In the genomic region with DNA sequence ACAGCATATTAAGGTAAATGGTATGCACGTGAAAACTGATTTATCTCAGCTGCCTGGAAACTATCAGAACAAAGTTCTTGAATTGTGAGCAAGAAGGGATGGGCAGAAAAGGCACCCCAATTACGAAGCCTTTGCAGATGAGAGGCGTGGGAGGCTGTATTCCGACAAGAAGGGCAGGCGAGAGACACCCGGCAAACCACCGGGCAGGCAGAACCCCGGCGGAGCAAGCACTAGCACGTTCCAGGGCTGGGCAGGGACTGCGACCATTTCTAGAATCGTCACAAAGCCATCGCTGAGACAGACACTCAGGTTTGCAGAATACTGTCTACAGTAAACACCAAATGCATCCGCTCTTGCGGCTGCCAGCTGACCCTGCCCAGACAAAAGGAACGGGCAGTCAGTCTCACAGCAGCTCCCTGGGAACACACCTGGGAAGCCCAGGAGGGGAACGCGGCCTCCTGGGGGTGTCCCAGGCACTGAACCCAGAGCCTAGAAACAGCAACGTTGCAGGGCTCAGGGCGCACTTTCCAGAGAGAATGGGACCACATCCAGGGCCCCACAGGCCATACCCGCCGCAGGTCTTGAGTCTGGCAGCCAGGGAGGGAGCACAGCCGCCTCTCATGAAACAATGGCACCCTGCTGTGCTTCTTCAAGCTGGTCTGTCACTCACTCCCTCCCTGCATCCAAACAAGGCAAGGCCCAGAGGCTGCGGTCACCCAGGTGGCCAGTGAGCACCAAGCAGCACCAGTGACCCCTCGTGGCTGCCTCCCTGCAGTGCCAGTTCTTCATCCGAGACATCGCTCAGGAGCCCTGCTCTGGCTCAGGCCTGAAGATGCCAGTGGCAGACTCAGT, we compare ENCODE assay signal across 11 cellular contexts.
DNase-seq lines count a peak whose midpoint lies in the region; ATAC-seq, FAIRE-seq and TF ChIP-seq lines count a peak whose summit lies in the region.
"Had no signal": no experiment of that assay in that cellular context is flagged by ENCODE, and none has a peak within 500 bp of the region (broad histone marks: within the 10 kb centered on the region; RNA-seq: fewer than 3 reads in every experiment).

No MANE protein-coding gene starts in this region.

- no peak for FAIRE-seq in H54 (lab: Jason Lieb, UNC)

- TF ChIP-seq RAD21 in liver (IDR thresholded peaks at IDR 0.05), result peak; percentile 76 to 90

- H3K9me3 ChIP-seq in adrenal gland (replicated peaks in 1 of 3) (no peaks in the 10 kb centered on the region), liver (ENCODE audit: control insufficient read depth in 4 of 4, low read length in 3 of 4) (no peaks in the 10 kb centered on the region)
- H3K9me3 ChIP-seq: thoracic aorta had no signal

- H3K4me3 ChIP-seq in adrenal gland, result no peak overlapping the region
- H3K4me3 ChIP-seq in liver (ENCODE audit: low read depth in 1 of 3, low read length in 3 of 3), result no peak overlapping the region
- H3K4me3 ChIP-seq: BLaER1, thoracic aorta had no signal

- no peak overlapping the region for H3K9ac ChIP-seq in liver (ENCODE audit: low read depth in 1 of 2, low read length in 2 of 2)
- H3K9ac ChIP-seq: BLaER1 had no signal

- peak; percentile 90 for TF ChIP-seq CTCF in C4-2B (conservative IDR thresholded peaks at IDR 0.05)
- TF ChIP-seq CTCF in adrenal gland (IDR thresholded peaks at IDR 0.05), result peak in 4 of 6 experiments; percentile 22 to 43 (median 41)
- TF ChIP-seq CTCF in liver (IDR thresholded peaks at IDR 0.05; ENCODE audit: low read depth, low read length, missing input control), result peak; percentile 59

- H3K27ac ChIP-seq in C4-2B (no peak overlapping the region), adrenal gland (no peak overlapping the region), liver (ENCODE audit: low read depth in 1 of 2, low read length in 2 of 2) (no peak overlapping the region)
- H3K27ac ChIP-seq: BLaER1, thoracic aorta had no signal

- H3K4me1 ChIP-seq in adrenal gland (replicated peaks in 1 of 2), result no peaks in the 10 kb centered on the region
- no peaks in the 10 kb centered on the region for H3K4me1 ChIP-seq in liver (ENCODE audit: control insufficient read depth in 4 of 4, insufficient read depth in 4 of 4, low read length in 3 of 4)

- H3K36me3 ChIP-seq in adrenal gland (replicated peaks in 1 of 2) (no peaks in the 10 kb centered on the region), liver (ENCODE audit: control insufficient read depth in 4 of 4, insufficient read depth in 3 of 4, low read depth in 1 of 4, low read length in 3 of 4) (no peaks in the 10 kb centered on the region)
- H3K36me3 ChIP-seq: BLaER1, thoracic aorta had no signal

- no peak for TF ChIP-seq POLR2A in adrenal gland (IDR thresholded peaks at IDR 0.05)
- TF ChIP-seq POLR2A in H54 (IDR thresholded peaks at IDR 0.05; ENCODE audit: low read depth, low read length), result no peak

- no peak for ATAC-seq in HG03196 (IDR thresholded peaks at IDR 0.05; ENCODE audit: unreplicated experiment)
- ATAC-seq in GM21360 (IDR thresholded peaks at IDR 0.05; ENCODE audit: unreplicated experiment), result no peak

- intact Hi-C loops in adrenal gland (cut with DNase I), result no loop called here

- DNase-seq in NCI-H146 (lab: John Stamatoyannopoulos, UW), result peak; percentile 99
- peak in 5 of 7 donors; percentile 25 to 88 (median 39) for DNase-seq in adrenal gland
- DNase-seq in NCI-H446 treated with DMSO at 0.1 percent for 48 hours (lab: John Stamatoyannopoulos, UW), result no peak
- no peak for DNase-seq in H54 (ENCODE audit: insufficient read length, low spot score)
- DNase-seq: foreskin melanocyte had no signal

- H3K27me3 ChIP-seq in adrenal gland (no peaks in the 10 kb centered on the region), liver (ENCODE audit: control insufficient read depth in 4 of 4, insufficient read depth in 4 of 4, low read length in 3 of 4) (peaks cover 0 to 4% (median 0%) of the 10 kb centered on the region in 4 donors)
- H3K27me3 ChIP-seq: BLaER1 had no signal

- WGBS in adrenal gland, 4 donors, result 50 to 64% (median 54%) methylated on average over 18 to 27 of the region's 27 CpGs
- 60% methylated on average over 27 of the region's 27 CpGs for WGBS in liver

TF ChIP-seq in liver, 16 proteins besides CTCF, POLR2A, EP300 and RAD21:
- TF ChIP-seq JUND (IDR thresholded peaks at IDR 0.05) (no peak), REST (IDR thresholded peaks at IDR 0.05) (no peak), FOXA2 (IDR thresholded peaks at IDR 0.05) (no peak), TAF1 (conservative IDR thresholded peaks at IDR 0.05) (no peak), EGR1 (IDR thresholded peaks at IDR 0.05; ENCODE audit: low read depth in 2 of 2) (no peak), SP1 (IDR thresholded peaks at IDR 0.05) (no peak), GABPA (IDR thresholded peaks at IDR 0.05 in 1 of 2, conservative IDR thresholded peaks at IDR 0.05 in 1 of 2) (no peak), HNF4G (IDR thresholded peaks at IDR 0.05) (no peak), FOXA1 (IDR thresholded peaks at IDR 0.05) (no peak), HNF4A (conservative IDR thresholded peaks at IDR 0.05) (no peak), NR2F2 (IDR thresholded peaks at IDR 0.05) (no peak), ZBTB33 (IDR thresholded peaks at IDR 0.05) (no peak), YY1 (IDR thresholded peaks at IDR 0.05) (no peak)
- TF ChIP-seq, protein P1, sequence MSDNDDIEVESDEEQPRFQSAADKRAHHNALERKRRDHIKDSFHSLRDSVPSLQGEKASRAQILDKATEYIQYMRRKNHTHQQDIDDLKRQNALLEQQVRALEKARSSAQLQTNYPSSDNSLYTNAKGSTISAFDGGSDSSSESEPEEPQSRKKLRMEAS (IDR thresholded peaks at IDR 0.05), result no peak
- TF ChIP-seq, protein P2, sequence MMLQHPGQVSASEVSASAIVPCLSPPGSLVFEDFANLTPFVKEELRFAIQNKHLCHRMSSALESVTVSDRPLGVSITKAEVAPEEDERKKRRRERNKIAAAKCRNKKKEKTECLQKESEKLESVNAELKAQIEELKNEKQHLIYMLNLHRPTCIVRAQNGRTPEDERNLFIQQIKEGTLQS (IDR thresholded peaks at IDR 0.05), result no peak

Comparison
In these comparisons a context has a peak if more than half of its experiments do, and no peak if none do; other contexts are left out.
1. DNase-seq: peak in NCI-H146 (single experiment) and adrenal gland (5 of 7); none in NCI-H446 treated with DMSO at 0.1 percent for 48 hours (single experiment) and H54 (single experiment).
2. Peak in every context shown above with its lines, with median percentiles within 50 percentile points of each other: CTCF ChIP-seq.